Comparison of ENCODE assay signal across 8 cellular contexts in the genomic region with DNA sequence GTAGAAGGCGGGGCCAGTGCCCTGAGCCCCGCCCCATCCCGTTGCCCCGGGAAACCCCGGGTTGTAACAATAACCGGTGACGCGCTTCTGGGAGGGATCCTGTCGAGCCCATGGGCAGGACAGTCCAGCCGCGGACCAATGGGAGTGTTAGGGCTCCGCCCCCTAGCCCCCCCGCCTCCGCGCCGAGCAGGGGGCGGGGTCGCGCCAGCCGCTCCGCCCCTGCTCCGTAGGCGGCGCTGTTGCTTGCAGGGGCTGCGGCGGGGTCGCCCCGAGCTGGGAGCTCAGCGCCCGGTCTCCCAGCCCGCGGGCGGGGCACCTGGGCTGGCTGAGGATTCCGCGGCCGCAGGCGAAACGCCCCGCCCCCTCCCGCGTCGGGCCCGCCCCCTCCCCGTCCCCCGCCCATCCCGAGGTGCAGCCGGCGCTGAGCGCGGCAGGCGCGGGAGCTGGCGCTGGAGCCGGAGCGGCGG. TPM values are rescaled to one million over a fixed set of nuclear protein-coding genes. Genes with fewer than 3 reads are reported as not detected.
DNase-seq lines count a peak whose midpoint lies in the region; ATAC-seq lines count a peak whose summit lies in the region.

A gene (plus strand): TSS at position 407 of the 467 bp plus-strand sequence.

- peak within 1 kb of the TSS; percentile 65 for H3K9ac ChIP-seq in endocrine pancreas (ENCODE audit: control insufficient read depth, insufficient read depth, low read length)
- H3K9ac ChIP-seq in mesenchymal stem cell (ENCODE audit: low read length): peak within 1 kb of the TSS; percentile 41

- H3K4me1 Mint-ChIP-seq in CD4-positive, alpha-beta memory T cell: peaks cover 6 to 36% (median 14%) of the 10 kb centered on the region in 4 donors
- H3K4me1 Mint-ChIP-seq in activated CD8-positive, alpha-beta memory T cell treated with anti-CD3 and anti-CD28 coated beads, Interleukin-2, amount 10 ng/mL, durations not matched to agents 7 days and 5 days: peaks cover 7% of the 10 kb centered on the region

- DNase-seq in CD4-positive, alpha-beta memory T cell: peak; percentile 94 to 95 (median 95)
- DNase-seq in HT-29 (ENCODE audit: low spot score) (peak; percentile 99), NOMO-1 (lab: John Stamatoyannopoulos, UW; ENCODE audit: unreplicated experiment in 2 of 2) (peak; percentile 90 to 96), mesenchymal stem cell (peak; percentile 98)
- peak; percentile 95 for DNase-seq in activated CD8-positive, alpha-beta memory T cell treated with anti-CD3 and anti-CD28 coated beads, Interleukin-2, amount 10 ng/mL, durations not matched to agents 7 days and 5 days
- DNase-seq in stimulated activated CD8-positive, alpha-beta memory T cell treated with anti-CD3 and anti-CD28 coated beads, Interleukin-12 subunit alpha, Interleukin-12 subunit beta, amount 100 ng/mL, for 24 hours (ENCODE audit: extremely low read depth): peak; percentile 86

- H3K79me1 ChIP-seq in mesenchymal stem cell (replicated peaks; ENCODE audit: low read length, poor library complexity, severe bottlenecking): no peaks in the 10 kb centered on the region

- H3K9me3 Mint-ChIP-seq in CD4-positive, alpha-beta memory T cell: no peaks in the 10 kb centered on the region
- H3K9me3 Mint-ChIP-seq in activated CD8-positive, alpha-beta memory T cell treated with anti-CD3 and anti-CD28 coated beads, Interleukin-2, amount 10 ng/mL, durations not matched to agents 7 days and 5 days (ENCODE audit: low read depth): no peaks in the 10 kb centered on the region

- peak within 1 kb of the TSS; percentile 14 to 32 for H2BK12ac ChIP-seq in mesenchymal stem cell (ENCODE audit: low read length in 2 of 2)

- H3K4ac ChIP-seq in mesenchymal stem cell (ENCODE audit: low read depth in 1 of 2, low read length in 2 of 2): no peak within 1 kb of the TSS

- peaks cover 29% of the 10 kb centered on the region for H3K4me1 ChIP-seq in CD4-positive, alpha-beta memory T cell (ENCODE audit: insufficient read depth, low read length)
- no peaks in the 10 kb centered on the region for H3K4me1 ChIP-seq in endocrine pancreas (ENCODE audit: control insufficient read depth, insufficient read depth, low read length)
- H3K4me1 ChIP-seq in mesenchymal stem cell (ENCODE audit: control insufficient read depth, insufficient read depth, low read depth, low read length): peaks cover 42% of the 10 kb centered on the region

- peak within 1 kb of the TSS; percentile 68 for H2BK15ac ChIP-seq in mesenchymal stem cell (ENCODE audit: low read depth, poor library complexity, severe bottlenecking)

- intact Hi-C loops in CD4-positive, alpha-beta memory T cell (cut with micrococcal nuclease): loop anchor here (1.0 to 5.0 kb wide), 3 partner anchors 21 to 1486 kb away; a partner anchor contains a TSS

- no peak within 1 kb of the TSS for H4K8ac ChIP-seq in mesenchymal stem cell (ENCODE audit: low read length)

- WGBS in mesenchymal stem cell: under 1% methylated on average over 28 of the region's 56 CpGs

- H3K18ac ChIP-seq in mesenchymal stem cell (ENCODE audit: low read depth in 1 of 2, low read length in 2 of 2): peak within 1 kb of the TSS in 1 of 2 experiments; percentile 26

- H3K27me3 ChIP-seq in CD4-positive, alpha-beta memory T cell (ENCODE audit: insufficient read depth, low read length): peaks cover 8% of the 10 kb centered on the region
- no peaks in the 10 kb centered on the region for H3K27me3 ChIP-seq in endocrine pancreas (ENCODE audit: control insufficient read depth, insufficient read depth, low read length)
- H3K27me3 ChIP-seq in mesenchymal stem cell (ENCODE audit: control insufficient read depth in 1 of 2, insufficient read depth in 1 of 2, low read length in 2 of 2): peaks cover 40 to 66% of the 10 kb centered on the region in 2 experiments

- H3K36me3 ChIP-seq in CD4-positive, alpha-beta memory T cell (ENCODE audit: insufficient read depth, low read length): no peaks in the 10 kb centered on the region
- no peaks in the 10 kb centered on the region for H3K36me3 ChIP-seq in endocrine pancreas (ENCODE audit: control insufficient read depth, insufficient read depth, low read length)
- no peaks in the 10 kb centered on the region for H3K36me3 ChIP-seq in mesenchymal stem cell (ENCODE audit: control insufficient read depth in 1 of 2, insufficient read depth in 2 of 2, low read depth in 1 of 2, low read length in 2 of 2)

- peak within 1 kb of the TSS; percentile 73 to 87 (median 79) for H3K4me3 Mint-ChIP-seq in CD4-positive, alpha-beta memory T cell
- H3K4me3 Mint-ChIP-seq in activated CD8-positive, alpha-beta memory T cell treated with anti-CD3 and anti-CD28 coated beads, Interleukin-2, amount 10 ng/mL, durations not matched to agents 7 days and 5 days: peak within 1 kb of the TSS; percentile 48

- H3K27ac ChIP-seq in CD4-positive, alpha-beta memory T cell (ENCODE audit: low read depth, low read length): peak within 1 kb of the TSS; percentile 11
- no peak within 1 kb of the TSS for H3K27ac ChIP-seq in mesenchymal stem cell (ENCODE audit: low read length, poor library complexity, severe bottlenecking)

- H2BK120ac ChIP-seq in mesenchymal stem cell (ENCODE audit: low read depth, low read length): no peak within 1 kb of the TSS

- peak within 1 kb of the TSS; percentile 26 to 48 for H3K4me3 ChIP-seq in CD4-positive, alpha-beta memory T cell (ENCODE audit: low read length in 2 of 2)
- H3K4me3 ChIP-seq in endocrine pancreas (ENCODE audit: control insufficient read depth, insufficient read depth, low read length) (no peak within 1 kb of the TSS), mesenchymal stem cell (ENCODE audit: insufficient read depth in 1 of 2, low read depth in 1 of 2, low read length in 2 of 2) (peak within 1 kb of the TSS; percentile 67 to 69)

- H4K91ac ChIP-seq in mesenchymal stem cell (ENCODE audit: low read length): no peak within 1 kb of the TSS

- POLR2A ChIA-PET in CD4-positive, alpha-beta memory T cell (lab: Charles Lee; ENCODE audit: partially characterized antibody): interaction anchor here (1.1 to 2.6 kb wide), 2 partner anchors 21 to 669 kb away, joined by 3 to 11 read pairs; a partner anchor contains a TSS

- CTCF ChIA-PET in CD4-positive, alpha-beta memory T cell (lab: Charles Lee; ENCODE audit: partially characterized antibody): no interaction called here
- CTCF ChIA-PET in activated CD8-positive, alpha-beta memory T cell treated with anti-CD3 and anti-CD28 coated beads, Interleukin-2, amount 10 ng/mL, durations not matched to agents 7 days and 5 days (lab: Charles Lee): interaction anchor here (0.9 to 2.1 kb wide), 5 partner anchors 10 to 72 kb away, joined by 3 to 8 read pairs (median 4); no protein-coding TSS in a partner anchor

- H3K27me3 Mint-ChIP-seq in CD4-positive, alpha-beta memory T cell: peaks cover 7 to 11% of the 10 kb centered on the region in 2 donors
- H3K27me3 Mint-ChIP-seq in activated CD8-positive, alpha-beta memory T cell treated with anti-CD3 and anti-CD28 coated beads, Interleukin-2, amount 10 ng/mL, durations not matched to agents 7 days and 5 days: peaks cover 43% of the 10 kb centered on the region

- H3K23ac ChIP-seq in mesenchymal stem cell (ENCODE audit: low read length in 2 of 2): peak within 1 kb of the TSS in 1 of 2 experiments; percentile 62

- no peak within 1 kb of the TSS for H3K14ac ChIP-seq in mesenchymal stem cell (ENCODE audit: low read length in 2 of 2)

- peak within 1 kb of the TSS; percentile 78 for H2AFZ ChIP-seq in mesenchymal stem cell (ENCODE audit: low read depth, low read length)

- peak; percentile 91 for ATAC-seq in GM21360 (IDR thresholded peaks at IDR 0.05; ENCODE audit: unreplicated experiment)
- peak; percentile 92 for ATAC-seq in activated CD8-positive, alpha-beta memory T cell treated with anti-CD3 and anti-CD28 coated beads, Interleukin-2, amount 10 ng/mL, durations not matched to agents 7 days and 5 days

- no peak within 1 kb of the TSS for H2BK5ac ChIP-seq in mesenchymal stem cell (ENCODE audit: low read depth, low read length, poor library complexity, severe bottlenecking)

- H3K9me3 ChIP-seq in CD4-positive, alpha-beta memory T cell (ENCODE audit: control insufficient read depth in 1 of 2, low read length in 2 of 2): no peaks in the 10 kb centered on the region
- H3K9me3 ChIP-seq in endocrine pancreas (ENCODE audit: control insufficient read depth, low read length) (no peaks in the 10 kb centered on the region), mesenchymal stem cell (ENCODE audit: control insufficient read depth, low read length) (no peaks in the 10 kb centered on the region)

- peak within 1 kb of the TSS; percentile 92 for H3K4me2 ChIP-seq in mesenchymal stem cell (ENCODE audit: low read length, poor library complexity, severe bottlenecking)

- no peak within 1 kb of the TSS for H2AK5ac ChIP-seq in mesenchymal stem cell (ENCODE audit: low read length, severe bottlenecking)

- no peaks in the 10 kb centered on the region for H3K36me3 Mint-ChIP-seq in CD4-positive, alpha-beta memory T cell
- no peaks in the 10 kb centered on the region for H3K36me3 Mint-ChIP-seq in activated CD8-positive, alpha-beta memory T cell treated with anti-CD3 and anti-CD28 coated beads, Interleukin-2, amount 10 ng/mL, durations not matched to agents 7 days and 5 days

- H3K27ac Mint-ChIP-seq in CD4-positive, alpha-beta memory T cell: peak within 1 kb of the TSS; percentile 80 to 90 (median 86)
- H3K27ac Mint-ChIP-seq in activated CD8-positive, alpha-beta memory T cell treated with anti-CD3 and anti-CD28 coated beads, Interleukin-2, amount 10 ng/mL, durations not matched to agents 7 days and 5 days: no peak within 1 kb of the TSS

RNA-seq across cellular contexts. Expression of the gene that starts here (rescaled TPM):
- not detected for total RNA-seq in CD4-positive, alpha-beta memory T cell
- polyA plus RNA-seq in CD4-positive, alpha-beta memory T cell: not detected
- 1.5 and 1.9 TPM in 2 replicates for total RNA-seq in HT-29 (2014; rRNA removed; shearing (Covaris generic))
- total RNA-seq in activated CD8-positive, alpha-beta memory T cell treated with anti-CD3 and anti-CD28 coated beads, Interleukin-2, amount 10 ng/mL, durations not matched to agents 7 days and 5 days: not detected
- 0.59 TPM for polyA plus RNA-seq in mesenchymal stem cell (2013, experiment 1 of 2)
- polyA plus RNA-seq in mesenchymal stem cell (2013, experiment 2 of 2): 0.71 TPM

Comparison
In these comparisons a context has a peak if more than half of its experiments do, and no peak if none do; other contexts are left out.
1. Peak in DNase-seq, H3K4me3 ChIP-seq and H3K27ac ChIP-seq in CD4-positive, alpha-beta memory T cell; RNA of the gene not detected or under 1 TPM.
2. Peak in DNase-seq and ATAC-seq in activated CD8-positive, alpha-beta memory T cell treated with anti-CD3 and anti-CD28 coated beads, Interleukin-2, amount 10 ng/mL, durations not matched to agents 7 days and 5 days; RNA of the gene not detected or under 1 TPM.